ENCODE assay signal across 6 cellular contexts in genomic region chr6:102028173-102028572, GRCh38.
"Had no signal": no experiment of that assay in that cellular context is flagged by ENCODE, and none has a peak within 500 bp of the region (broad histone marks: within the 10 kb centered on the region; RNA-seq: fewer than 3 reads in every experiment).

No MANE protein-coding gene starts in this region.

- DNase-seq: H7, KG1 had no signal

- H2AFZ ChIP-seq: GM23338 had no signal

- H3K9me3 ChIP-seq: HAP-1 had no signal

- ATAC-seq: GM23338, HCT116 had no signal

- H3K4me3 ChIP-seq: GM23338, HAP-1 had no signal

- H3K4me2 ChIP-seq: GM23338 had no signal

- FAIRE-seq: HTR-8/SVneo had no signal

- H3K36me3 ChIP-seq: HAP-1 had no signal
